In genomic region chr17:72116692-72117469, GRCh38 we compare ENCODE assay signal across 10 cellular contexts.
A peak's percentile ranks its signal among the peaks of the same experiment; 100 is the strongest.
DNase-seq lines count a peak whose midpoint lies in the region; ATAC-seq and TF ChIP-seq lines count a peak whose summit lies in the region.
"Had no signal": no experiment of that assay in that cellular context is flagged by ENCODE, and none has a peak within 500 bp of the region (broad histone marks: within the 10 kb centered on the region; RNA-seq: fewer than 3 reads in every experiment).

No MANE protein-coding gene starts in this region.

- no peaks in the 10 kb centered on the region for H3K36me3 ChIP-seq in iPS-15b (ENCODE audit: control insufficient read depth, insufficient read depth, low read length)
- H3K36me3 ChIP-seq: prostate gland had no signal

- TF ChIP-seq CTCF in retinal pigment epithelial cell (conservative IDR thresholded peaks at IDR 0.05; ENCODE audit: low read depth, low read length): no peak

- ATAC-seq in GM21381 (IDR thresholded peaks at IDR 0.05; ENCODE audit: unreplicated experiment): no peak

- peaks cover 76% of the 10 kb centered on the region for H3K27me3 ChIP-seq in iPS-15b (ENCODE audit: control insufficient read depth, insufficient read depth, low read length)

- no peak overlapping the region for H3K9ac ChIP-seq in iPS-15b (ENCODE audit: low read depth, low read length)

- peak; percentile 37 for DNase-seq in EL
- peak; percentile 76 for DNase-seq in astrocyte of the hippocampus (ENCODE audit: low read depth, low spot score)
- DNase-seq in retinal pigment epithelial cell (ENCODE audit: low read depth): no peak
- DNase-seq in NCI-H2171 (lab: John Stamatoyannopoulos, UW): no peak
- no peak for DNase-seq in NCI-H1436 (lab: John Stamatoyannopoulos, UW)
- DNase-seq in NCI-H1105 treated with DMSO at 0.1 percent for 48 hours (lab: John Stamatoyannopoulos, UW): no peak
- DNase-seq: DMS153 had no signal

- peaks cover 12% of the 10 kb centered on the region for H3K4me1 ChIP-seq in iPS-15b (ENCODE audit: control insufficient read depth, insufficient read depth, low read length)

- no peaks in the 10 kb centered on the region for H3K9me3 ChIP-seq in iPS-15b (ENCODE audit: control insufficient read depth, insufficient read depth, low read length)
- H3K9me3 ChIP-seq: prostate gland had no signal

- H3K4me3 ChIP-seq in iPS-15b (ENCODE audit: low read depth, low read length) (peak overlapping the region; percentile 81), retinal pigment epithelial cell (ENCODE audit: low read length) (peak overlapping the region; percentile 54)

Comparison
In these comparisons a context has a peak if more than half of its experiments do, and no peak if none do; other contexts are left out.
1. DNase-seq: peak in EL (single experiment) and astrocyte of the hippocampus (single experiment); none in retinal pigment epithelial cell (single experiment), NCI-H2171 (single experiment), NCI-H1436 (single experiment) and NCI-H1105 treated with DMSO at 0.1 percent for 48 hours (single experiment).